ENCODE assay signal across 8 cellular contexts in genomic region chr4:186204103-186204559, GRCh38. TPM values are rescaled to one million over a fixed set of nuclear protein-coding genes. Genes with fewer than 3 reads are reported as not detected.
DNase-seq lines count a peak whose midpoint lies in the region; ATAC-seq and TF ChIP-seq lines count a peak whose summit lies in the region.

No MANE protein-coding gene starts in this region.

- H2AFZ ChIP-seq in PC-3 (ENCODE audit: low read length): no peak overlapping the region

- intact Hi-C loops in PC-3 (cut with micrococcal nuclease): no loop called here

- CTCF ChIA-PET in PC-3 (lab: Charles Lee): no interaction called here

- H3K36me3 ChIP-seq in PC-3 (ENCODE audit: low read depth, low read length): no peaks in the 10 kb centered on the region

- POLR2A ChIA-PET in PC-3 (lab: Charles Lee; ENCODE audit: unreplicated experiment): no interaction called here

- no peaks in the 10 kb centered on the region for H3K27me3 Mint-ChIP-seq in activated T-helper 17 cell treated with anti-CD3 and anti-CD28 coated beads, Interleukin-2, amount 50 U/mL, for 72 hours
- H3K27me3 Mint-ChIP-seq in naive B cell: no peaks in the 10 kb centered on the region

- H3K4me1 Mint-ChIP-seq in activated T-helper 17 cell treated with anti-CD3 and anti-CD28 coated beads, Interleukin-2, amount 50 U/mL, for 72 hours: peaks cover 11% of the 10 kb centered on the region
- peaks cover 12 to 28% (median 14%) of the 10 kb centered on the region in 3 donors for H3K4me1 Mint-ChIP-seq in naive B cell

- no peak overlapping the region for H3K27ac ChIP-seq in PC-3 (ENCODE audit: low read length)

- peaks cover 5% of the 10 kb centered on the region for H3K9me3 Mint-ChIP-seq in activated T-helper 17 cell treated with anti-CD3 and anti-CD28 coated beads, Interleukin-2, amount 50 U/mL, for 72 hours
- H3K9me3 Mint-ChIP-seq in naive B cell: peaks cover 0 to 14% (median 3%) of the 10 kb centered on the region in 7 donors

- no peak overlapping the region for H3K4me2 ChIP-seq in PC-3 (ENCODE audit: low read length)

- H3K4me1 ChIP-seq in PC-3 (ENCODE audit: insufficient read depth, low read length): no peaks in the 10 kb centered on the region

- H3K9ac ChIP-seq in PC-3 (ENCODE audit: low read length): no peak overlapping the region

- H3K27me3 ChIP-seq in PC-3 (ENCODE audit: low read length): no peaks in the 10 kb centered on the region

- H3K79me2 ChIP-seq in PC-3 (ENCODE audit: low read length): no peaks in the 10 kb centered on the region

- H3K4me3 Mint-ChIP-seq in activated T-helper 17 cell treated with anti-CD3 and anti-CD28 coated beads, Interleukin-2, amount 50 U/mL, for 72 hours: no peak overlapping the region
- peak overlapping the region in 7 of 8 donors; percentile 10 to 87 (median 51) for H3K4me3 Mint-ChIP-seq in naive B cell

- H3K4me3 ChIP-seq in PC-3 (ENCODE audit: low read length): no peak overlapping the region

- no peaks in the 10 kb centered on the region for H3K9me2 ChIP-seq in PC-3 (replicated peaks; ENCODE audit: low read length)

- ATAC-seq in HG03159 (IDR thresholded peaks at IDR 0.05; ENCODE audit: unreplicated experiment): peak; percentile 62
- ATAC-seq in activated T-helper 17 cell treated with anti-CD3 and anti-CD28 coated beads, Interleukin-2, amount 50 U/mL, for 72 hours (replicated peaks): peak; percentile 34
- peak in 1 of 2 donors; percentile 71 for ATAC-seq in naive B cell (ENCODE audit: low read depth in 2 of 2)
- no peak for ATAC-seq in HG03039 (IDR thresholded peaks at IDR 0.05; ENCODE audit: unreplicated experiment)
- no peak for ATAC-seq in PC-3

- no peaks in the 10 kb centered on the region for H3K9me3 ChIP-seq in PC-3 (ENCODE audit: low read length)

- no peak for TF ChIP-seq CTCF in PC-3 (conservative IDR thresholded peaks at IDR 0.05; ENCODE audit: low read depth, low read length)

- no TSS peak for BruUV-seq in PC-3 (replicated peaks; lab: Mats Ljungman, UMichigan)

- DNase-seq in DMS153 treated with DMSO at 0.1 percent for 48 hours (lab: John Stamatoyannopoulos, UW; ENCODE audit: unreplicated experiment): peak; percentile 62
- peak; percentile 71 for DNase-seq in naive B cell
- no peak for DNase-seq in DMS53 treated with DMSO at 0.1 percent for 48 hours (lab: John Stamatoyannopoulos, UW; ENCODE audit: unreplicated experiment)
- no peak for DNase-seq in PC-3
- DNase-seq in NCI-H128 (lab: John Stamatoyannopoulos, UW; ENCODE audit: unreplicated experiment): no peak

- no peaks in the 10 kb centered on the region for H3F3A ChIP-seq in PC-3 (ENCODE audit: low read length, unreplicated experiment)

- no peak overlapping the region for H3K27ac Mint-ChIP-seq in activated T-helper 17 cell treated with anti-CD3 and anti-CD28 coated beads, Interleukin-2, amount 50 U/mL, for 72 hours
- H3K27ac Mint-ChIP-seq in naive B cell: peak overlapping the region in 4 of 6 donors; percentile 22 to 89 (median 81)

- peaks cover 7% of the 10 kb centered on the region for H3K36me3 Mint-ChIP-seq in activated T-helper 17 cell treated with anti-CD3 and anti-CD28 coated beads, Interleukin-2, amount 50 U/mL, for 72 hours (ENCODE audit: low read depth)
- peaks cover 7 to 10% of the 10 kb centered on the region in 2 donors for H3K36me3 Mint-ChIP-seq in naive B cell

- no peaks in the 10 kb centered on the region for H4K20me1 ChIP-seq in PC-3 (ENCODE audit: low read length)

RNA-seq across cellular contexts. Expression of gene CYP4V2, which starts 12.8 kb away (rescaled TPM):
- total RNA-seq in activated T-helper 17 cell treated with anti-CD3 and anti-CD28 coated beads, Interleukin-2, amount 50 U/mL, for 72 hours: 1 to 10 TPM; 1.9 to 8.2 TPM
- polyA plus RNA-seq in naive B cell (ENCODE audit: low read depth in 6 of 6): 10 to 100 TPM; 10.2 to 16.2 (median 14.0) TPM
- 0.17 and 0.69 TPM in 2 replicates for total RNA-seq in PC-3 (2014; rRNA removed)

RNA-seq across cellular contexts. Expression of gene KLKB1, which starts 23.2 kb away (rescaled TPM):
- total RNA-seq in activated T-helper 17 cell treated with anti-CD3 and anti-CD28 coated beads, Interleukin-2, amount 50 U/mL, for 72 hours: under 1 TPM in 1 of 2 donors, not detected in 1; 0.67 TPM
- under 1 TPM in 1 of 6 donors, not detected in 5; 1.00 TPM for polyA plus RNA-seq in naive B cell (ENCODE audit: low read depth in 6 of 6)
- total RNA-seq in PC-3 (2014; rRNA removed): not detected in 2 replicates

Comparison
In these comparisons a context has a peak if more than half of its experiments do, and no peak if none do; other contexts are left out.
1. DNase-seq: peak in DMS153 treated with DMSO at 0.1 percent for 48 hours (single experiment) and naive B cell (single experiment); none in DMS53 treated with DMSO at 0.1 percent for 48 hours (single experiment), PC-3 (single experiment) and NCI-H128 (single experiment).
2. ATAC-seq: peak in HG03159 (single experiment) and activated T-helper 17 cell treated with anti-CD3 and anti-CD28 coated beads, Interleukin-2, amount 50 U/mL, for 72 hours (single experiment); none in HG03039 (single experiment) and PC-3 (single experiment).